In the genomic region with DNA sequence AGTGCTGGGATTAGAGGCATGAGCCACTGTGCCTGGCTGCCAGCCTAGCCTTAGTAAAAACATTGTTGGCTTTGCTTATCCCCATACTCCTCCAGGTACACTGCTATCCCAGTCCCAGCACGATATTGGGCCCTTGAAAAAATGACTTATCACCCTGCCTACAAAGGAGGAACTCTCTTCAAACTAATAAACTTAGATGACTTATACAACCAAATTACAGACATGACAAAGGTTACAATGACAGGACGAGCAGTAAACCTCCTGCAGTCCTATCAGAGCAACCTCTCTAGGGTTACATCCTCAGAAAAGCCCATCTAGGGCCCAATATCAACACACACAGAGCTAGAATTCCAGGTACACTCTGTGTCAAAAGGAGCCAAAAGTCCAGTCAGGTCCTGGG, we compare ENCODE assay signal across 32 cellular contexts.
"Had no signal": no experiment of that assay in that cellular context is flagged by ENCODE, and none has a peak within 500 bp of the region (broad histone marks: within the 10 kb centered on the region; RNA-seq: fewer than 3 reads in every experiment).

No MANE protein-coding gene starts in this region.

- ATAC-seq: activated CD8-positive, alpha-beta T cell treated with anti-CD3 and anti-CD28 coated beads for 36 hours; activated naive CD8-positive, alpha-beta T cell treated with anti-CD3 and anti-CD28 coated beads, Interleukin-2, amount 50 U/mL, for 24 hours; activated T-cell treated with anti-CD3 and anti-CD28 coated beads, Interleukin-2, amount 50 U/mL, for 4 hours; activated T-cell treated with anti-CD3 and anti-CD28 coated beads, Interleukin-2, amount 50 U/mL, for 72 hours had no signal

- H3K9me3 ChIP-seq: ascending aorta had no signal

- H3K36me3 Mint-ChIP-seq: activated CD4-positive, alpha-beta memory T cell treated with anti-CD3 and anti-CD28 coated beads for 36 hours; brain had no signal

- H3K9me3 Mint-ChIP-seq: activated CD4-positive, alpha-beta memory T cell treated with anti-CD3 and anti-CD28 coated beads for 36 hours; activated naive CD4-positive, alpha-beta T cell treated with anti-CD3 and anti-CD28 coated beads, Interleukin-2, amount 50 U/mL, for 24 hours; activated T-cell treated with anti-CD3 and anti-CD28 coated beads, Interleukin-2, amount 50 U/mL, for 4 hours; central memory CD8-positive, alpha-beta T cell had no signal

- H3K27me3 Mint-ChIP-seq: activated B cell treated with CpG ODN at 0.5 μM for 24 hours; activated CD4-positive, alpha-beta memory T cell treated with anti-CD3 and anti-CD28 coated beads for 36 hours; activated CD4-positive, alpha-beta T cell treated with anti-CD3 and anti-CD28 coated beads, Interleukin-2, amount 10 ng/mL, durations not matched to agents 24 days and 14 days; activated CD8-positive, alpha-beta T cell treated with anti-CD3 and anti-CD28 coated beads for 36 hours; activated naive CD4-positive, alpha-beta T cell treated with anti-CD3 and anti-CD28 coated beads, Interleukin-2, amount 10 ng/mL, durations not matched to agents 7 days and 5 days; activated naive CD4-positive, alpha-beta T cell treated with anti-CD3 and anti-CD28 coated beads, Interleukin-2, amount 50 U/mL, for 24 hours; activated naive CD8-positive, alpha-beta T cell; activated naive CD8-positive, alpha-beta T cell treated with anti-CD3 and anti-CD28 coated beads, Interleukin-2, amount 50 U/mL, for 24 hours; central memory CD8-positive, alpha-beta T cell had no signal

- DNase-seq: activated B cell treated with CpG ODN at 0.5 μM for 24 hours; activated CD4-positive, alpha-beta memory T cell treated with anti-CD3 and anti-CD28 coated beads for 36 hours; activated CD4-positive, alpha-beta T cell treated with anti-CD3 and anti-CD28 coated beads for 4 hours; activated CD4-positive, alpha-beta T cell treated with anti-CD3 and anti-CD28 coated beads, Interleukin-2, amount 50 U/mL, for 1 hour; activated CD4-positive, alpha-beta T cell treated with anti-CD3 and anti-CD28 coated beads, Interleukin-2, amount 50 U/mL, for 4 hours; activated CD4-positive, CD25-positive, alpha-beta regulatory T cell treated with anti-CD3 and anti-CD28 coated beads, Interleukin-2, amount 50 U/mL, for 72 hours; activated CD8-positive, alpha-beta memory T cell treated with anti-CD3 and anti-CD28 coated beads, Interleukin-2, amount 50 U/mL, for 4 hours; activated CD8-positive, alpha-beta T cell treated with anti-CD3 and anti-CD28 coated beads for 36 hours; activated effector memory CD4-positive, alpha-beta T cell treated with anti-CD3 and anti-CD28 coated beads, Interleukin-2, amount 50 U/mL, for 16 hours; activated naive CD4-positive, alpha-beta T cell treated with anti-CD3 and anti-CD28 coated beads, Interleukin-2, amount 10 ng/mL, durations not matched to agents 7 days and 5 days; activated naive CD4-positive, alpha-beta T cell treated with Interleukin-2 at 50 U/mL for 16 hours; activated naive CD8-positive, alpha-beta T cell treated with anti-CD3 and anti-CD28 coated beads, Interleukin-2, amount 50 U/mL, for 24 hours; activated T-cell treated with anti-CD3 and anti-CD28 coated beads for 4 hours; activated T-cell treated with anti-CD3 and anti-CD28 coated beads, Interleukin-2, amount 50 U/mL, for 1 hour; activated T-cell treated with anti-CD3 and anti-CD28 coated beads, Interleukin-2, amount 50 U/mL, for 4 hours; activated T-cell treated with anti-CD3 and anti-CD28 coated beads, Interleukin-2, amount 50 U/mL, for 72 hours; amygdala; anterior cingulate cortex; caudate nucleus; cerebellar nuclear complex; SW 1271; T-helper 2 cell; T-helper 9 cell had no signal

- H3K27ac Mint-ChIP-seq: activated B cell treated with CpG ODN at 0.5 μM for 24 hours; activated CD4-positive, alpha-beta memory T cell treated with anti-CD3 and anti-CD28 coated beads for 36 hours; activated CD4-positive, alpha-beta T cell treated with anti-CD3 and anti-CD28 coated beads, Interleukin-2, amount 10 ng/mL, durations not matched to agents 24 days and 14 days; activated CD8-positive, alpha-beta T cell treated with anti-CD3 and anti-CD28 coated beads for 36 hours; activated naive CD4-positive, alpha-beta T cell treated with anti-CD3 and anti-CD28 coated beads, Interleukin-2, amount 10 ng/mL, durations not matched to agents 7 days and 5 days; activated naive CD4-positive, alpha-beta T cell treated with anti-CD3 and anti-CD28 coated beads, Interleukin-2, amount 50 U/mL, for 24 hours; activated naive CD8-positive, alpha-beta T cell; activated naive CD8-positive, alpha-beta T cell treated with anti-CD3 and anti-CD28 coated beads, Interleukin-2, amount 50 U/mL, for 24 hours; activated T-cell treated with anti-CD3 and anti-CD28 coated beads, Interleukin-2, amount 50 U/mL, for 72 hours; activated T-helper 1 cell treated with anti-CD3 and anti-CD28 coated beads, Interleukin-12 subunit alpha, Interleukin-12 subunit beta, Interleukin-2, Interleukin-4 antibody, amounts not matched to agents 30 ng/mL and 10 ng/mL and 1 ng/mL, durations not matched to agents 14 hours and 24 hours and 36 hours; brain; T-helper 2 cell treated with Interferon-gamma antibody and Interleukin-4, amounts not matched to agents 5 μg/mL and 100 μg/mL, for 36 hours had no signal

- H3K4me1 Mint-ChIP-seq: central memory CD8-positive, alpha-beta T cell had no signal

- H3K4me3 ChIP-seq: ascending aorta, cardiac muscle cell had no signal

- H3K4me3 Mint-ChIP-seq: activated B cell treated with CpG ODN at 0.5 μM for 24 hours; activated CD4-positive, alpha-beta memory T cell treated with anti-CD3 and anti-CD28 coated beads for 36 hours; activated CD4-positive, alpha-beta T cell treated with anti-CD3 and anti-CD28 coated beads, Interleukin-2, amount 10 ng/mL, durations not matched to agents 24 days and 14 days; activated CD8-positive, alpha-beta T cell treated with anti-CD3 and anti-CD28 coated beads for 36 hours; activated naive CD4-positive, alpha-beta T cell treated with anti-CD3 and anti-CD28 coated beads, Interleukin-2, amount 10 ng/mL, durations not matched to agents 7 days and 5 days; activated naive CD4-positive, alpha-beta T cell treated with anti-CD3 and anti-CD28 coated beads, Interleukin-2, amount 50 U/mL, for 24 hours; activated naive CD8-positive, alpha-beta T cell; activated naive CD8-positive, alpha-beta T cell treated with anti-CD3 and anti-CD28 coated beads, Interleukin-2, amount 50 U/mL, for 24 hours; activated T-cell treated with anti-CD3 and anti-CD28 coated beads, Interleukin-2, amount 50 U/mL, for 4 hours; activated T-cell treated with anti-CD3 and anti-CD28 coated beads, Interleukin-2, amount 50 U/mL, for 72 hours; activated T-helper 1 cell treated with anti-CD3 and anti-CD28 coated beads, Interleukin-12 subunit alpha, Interleukin-12 subunit beta, Interleukin-2, Interleukin-4 antibody, amounts not matched to agents 30 ng/mL and 10 ng/mL and 1 ng/mL, durations not matched to agents 14 hours and 24 hours and 36 hours; brain; central memory CD8-positive, alpha-beta T cell; T-helper 2 cell treated with Interferon-gamma antibody and Interleukin-4, amounts not matched to agents 5 μg/mL and 100 μg/mL, for 36 hours had no signal

- H3K36me3 ChIP-seq: ascending aorta, cardiac muscle cell had no signal
